In genomic region chr9:94144394-94144793, GRCh38 we compare ENCODE assay signal across 20 cellular contexts.
DNase-seq lines count a peak whose midpoint lies in the region; TF ChIP-seq lines count a peak whose summit lies in the region.
"Had no signal": no experiment of that assay in that cellular context is flagged by ENCODE, and none has a peak within 500 bp of the region (broad histone marks: within the 10 kb centered on the region; RNA-seq: fewer than 3 reads in every experiment).

No MANE protein-coding gene starts in this region.

- H3K27me3 Mint-ChIP-seq in activated CD4-positive, alpha-beta memory T cell treated with anti-CD3 and anti-CD28 coated beads for 36 hours = no peaks in the 10 kb centered on the region
- H3K27me3 Mint-ChIP-seq: activated naive CD4-positive, alpha-beta T cell treated with anti-CD3 and anti-CD28 coated beads, Interleukin-2, amount 50 U/mL, for 24 hours had no signal

- H3K4me3 Mint-ChIP-seq in activated CD4-positive, alpha-beta memory T cell treated with anti-CD3 and anti-CD28 coated beads for 36 hours = no peak overlapping the region
- H3K4me3 Mint-ChIP-seq: activated naive CD4-positive, alpha-beta T cell treated with anti-CD3 and anti-CD28 coated beads, Interleukin-2, amount 50 U/mL, for 24 hours; activated T-helper 1 cell treated with anti-CD3 and anti-CD28 coated beads, Interleukin-12 subunit alpha, Interleukin-12 subunit beta, Interleukin-2, Interleukin-4 antibody, amounts not matched to agents 30 ng/mL and 10 ng/mL and 1 ng/mL, durations not matched to agents 14 hours and 24 hours and 36 hours; CD14-positive monocyte had no signal

- TF ChIP-seq CTCF in fibroblast of villous mesenchyme (IDR thresholded peaks at IDR 0.05; ENCODE audit: insufficient read depth, low read depth, low read length) = no peak

- H3K27ac Mint-ChIP-seq in activated CD4-positive, alpha-beta memory T cell treated with anti-CD3 and anti-CD28 coated beads for 36 hours = no peak overlapping the region
- H3K27ac Mint-ChIP-seq: activated naive CD4-positive, alpha-beta T cell treated with anti-CD3 and anti-CD28 coated beads, Interleukin-2, amount 50 U/mL, for 24 hours; activated T-helper 1 cell treated with anti-CD3 and anti-CD28 coated beads, Interleukin-12 subunit alpha, Interleukin-12 subunit beta, Interleukin-2, Interleukin-4 antibody, amounts not matched to agents 30 ng/mL and 10 ng/mL and 1 ng/mL, durations not matched to agents 14 hours and 24 hours and 36 hours; CD14-positive monocyte had no signal

- no peaks in the 10 kb centered on the region for H3K4me1 Mint-ChIP-seq in activated CD4-positive, alpha-beta memory T cell treated with anti-CD3 and anti-CD28 coated beads for 36 hours (ENCODE audit: low read depth)
- H3K4me1 Mint-ChIP-seq: activated naive CD4-positive, alpha-beta T cell treated with anti-CD3 and anti-CD28 coated beads, Interleukin-2, amount 50 U/mL, for 24 hours; CD14-positive monocyte had no signal

- DNase-seq in GM03348 (ENCODE audit: low spot score) (peak; percentile 32), astrocyte of the hippocampus (ENCODE audit: low read depth, low spot score) (peak; percentile 85), fibroblast of villous mesenchyme (ENCODE audit: low read depth) (peak; percentile 51), renal cortical epithelial cell (ENCODE audit: low read depth) (peak; percentile 84), cerebellar cortex (ENCODE audit: low spot score) (no peak), NCI-H1105 (lab: John Stamatoyannopoulos, UW) (no peak)
- no peak for DNase-seq in stimulated activated CD4-positive, alpha-beta T cell treated with anti-CD3 and anti-CD28 coated beads, Interleukin-4, amount 100 ng/mL, for 24 hours
- no peak for DNase-seq in activated CD4-positive, alpha-beta memory T cell treated with anti-CD3 and anti-CD28 coated beads for 36 hours
- DNase-seq: brain microvascular endothelial cell, cortex of kidney, EL, hippocampal formation, NCI-H1105 treated with DMSO at 0.1 percent for 48 hours, nucleus accumbens, right cardiac atrium, stomach had no signal

- H3K36me3 Mint-ChIP-seq in activated CD4-positive, alpha-beta memory T cell treated with anti-CD3 and anti-CD28 coated beads for 36 hours = no peaks in the 10 kb centered on the region
- H3K36me3 Mint-ChIP-seq: activated naive CD4-positive, alpha-beta T cell treated with anti-CD3 and anti-CD28 coated beads, Interleukin-2, amount 50 U/mL, for 24 hours; CD14-positive monocyte had no signal

- H3K4me3 ChIP-seq in fibroblast of villous mesenchyme (ENCODE audit: low read depth, low read length) = no peak overlapping the region
- H3K4me3 ChIP-seq: SJSA1, stomach had no signal

- CTCF ChIA-PET in activated CD4-positive, alpha-beta memory T cell treated with anti-CD3 and anti-CD28 coated beads for 36 hours (lab: Charles Lee) = no interaction called here

- intact Hi-C loops in activated CD4-positive, alpha-beta memory T cell treated with anti-CD3 and anti-CD28 coated beads for 36 hours (cut with micrococcal nuclease) = no loop called here

- no peaks in the 10 kb centered on the region for H3K9me3 Mint-ChIP-seq in activated CD4-positive, alpha-beta memory T cell treated with anti-CD3 and anti-CD28 coated beads for 36 hours
- H3K9me3 Mint-ChIP-seq: activated naive CD4-positive, alpha-beta T cell treated with anti-CD3 and anti-CD28 coated beads, Interleukin-2, amount 50 U/mL, for 24 hours; activated T-helper 1 cell treated with anti-CD3 and anti-CD28 coated beads, Interleukin-12 subunit alpha, Interleukin-12 subunit beta, Interleukin-2, Interleukin-4 antibody, amounts not matched to agents 30 ng/mL and 10 ng/mL and 1 ng/mL, durations not matched to agents 14 hours and 24 hours and 36 hours; CD14-positive monocyte had no signal

- POLR2A ChIA-PET in activated CD4-positive, alpha-beta memory T cell treated with anti-CD3 and anti-CD28 coated beads for 36 hours (lab: Charles Lee) = no interaction called here

Comparison
In these comparisons a context has a peak if more than half of its experiments do, and no peak if none do; other contexts are left out.
1. DNase-seq: peak in GM03348 (single experiment), astrocyte of the hippocampus (single experiment), fibroblast of villous mesenchyme (single experiment) and renal cortical epithelial cell (single experiment); none in stimulated activated CD4-positive, alpha-beta T cell treated with anti-CD3 and anti-CD28 coated beads, Interleukin-4, amount 100 ng/mL, for 24 hours (single experiment), activated CD4-positive, alpha-beta memory T cell treated with anti-CD3 and anti-CD28 coated beads for 36 hours (single experiment), cerebellar cortex (single experiment) and NCI-H1105 (single experiment).